In the genomic region with DNA sequence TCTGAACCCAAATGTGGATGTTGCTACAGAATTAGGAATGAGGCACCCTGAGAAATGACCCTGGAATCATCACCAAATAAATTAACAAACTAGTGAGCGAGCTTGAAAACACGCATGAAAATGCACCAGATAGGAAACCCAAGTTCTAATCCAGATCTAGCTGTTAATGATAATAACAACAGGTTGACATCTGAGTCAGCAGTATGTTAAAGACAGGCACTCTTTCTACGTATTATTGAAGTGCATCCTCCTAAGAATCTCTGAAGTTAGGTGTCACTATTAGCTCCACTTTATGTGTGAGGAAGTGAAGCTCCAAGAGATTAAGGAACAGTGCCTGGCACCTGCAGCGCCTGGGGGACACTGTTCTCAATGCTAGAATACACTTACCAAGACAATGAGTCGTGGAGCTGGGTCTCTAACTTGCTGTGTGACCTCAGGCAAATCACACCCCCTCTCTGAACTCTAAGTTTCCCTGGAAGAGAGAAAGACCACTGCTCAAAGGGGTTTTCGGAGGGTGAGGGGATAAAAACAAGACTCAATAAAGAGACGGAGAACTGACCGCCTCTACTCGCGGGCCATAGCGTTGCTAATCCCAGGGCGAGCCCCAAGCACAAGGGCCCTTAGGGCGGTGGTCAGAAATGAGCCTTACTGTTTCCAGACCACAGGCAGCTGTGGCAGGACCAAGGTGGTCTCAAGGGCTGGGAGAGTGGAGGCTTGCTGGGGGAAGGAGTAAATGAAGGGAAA, we compare ENCODE assay signal across 28 cellular contexts. TPM values are rescaled to one million over a fixed set of nuclear protein-coding genes. Genes with fewer than 3 reads are reported as not detected.
DNase-seq lines count a peak whose midpoint lies in the region; ATAC-seq and TF ChIP-seq lines count a peak whose summit lies in the region.
"Had no signal": no experiment of that assay in that cellular context is flagged by ENCODE, and none has a peak within 500 bp of the region (broad histone marks: within the 10 kb centered on the region; RNA-seq: fewer than 3 reads in every experiment).

No MANE protein-coding gene starts in this region.

- peak overlapping the region in 9 of 11 experiments; percentile 20 to 75 (median 59); a peak in 13 of 22 replicates for H3K9ac ChIP-seq in BLaER1 treated with 17β-estradiol and CSF1 and Interleukin-3, amounts not matched to agents 10 nM and 100 nM
- H3K9ac ChIP-seq in MM.1S (ENCODE audit: low read length) (no peak overlapping the region), GM23248 (no peak overlapping the region)

- H3K27me3 Mint-ChIP-seq in glutamatergic neuron (ENCODE audit: unreplicated experiment): peaks cover 8% of the 10 kb centered on the region
- peaks cover 13% of the 10 kb centered on the region for H3K27me3 Mint-ChIP-seq in nephron progenitor cell (ENCODE audit: low read depth, poor library complexity)

- DNase-seq in MM.1S: no peak
- no peak for DNase-seq in glutamatergic neuron
- DNase-seq in nephron progenitor cell: no peak
- no peak for DNase-seq in GM23248
- no peak for DNase-seq in Peyer's patch
- DNase-seq: activated CD4-positive, alpha-beta T cell treated with anti-CD3 and anti-CD28 coated beads, Interleukin-2, amount 10 ng/mL, durations not matched to agents 24 days and 14 days; caudate nucleus; CD4-positive, alpha-beta T cell; foreskin keratinocyte; GF-D8; hippocampal formation; KBM-7; NCI-H1048; NCI-H187 treated with DMSO at 0.1 percent for 48 hours; SJCRH30; stimulated activated CD8-positive, alpha-beta memory T cell treated with anti-CD3 and anti-CD28 coated beads, Interleukin-4, amount 100 ng/mL, for 48 hours; T-cell had no signal

- no peak for TF ChIP-seq POLR2A in Peyer's patch (IDR thresholded peaks at IDR 0.05)

- H3K4me3 Mint-ChIP-seq in glutamatergic neuron (ENCODE audit: unreplicated experiment) (peak overlapping the region; percentile 36), nephron progenitor cell (peak overlapping the region; percentile 25)
- H3K4me3 Mint-ChIP-seq: activated CD4-positive, alpha-beta T cell treated with anti-CD3 and anti-CD28 coated beads, Interleukin-2, amount 10 ng/mL, durations not matched to agents 24 days and 14 days; activated naive CD4-positive, alpha-beta T cell treated with anti-CD3 and anti-CD28 coated beads, Interleukin-2, amount 50 U/mL, for 24 hours; activated T-helper 1 cell treated with anti-CD3 and anti-CD28 coated beads, Interleukin-12 subunit alpha, Interleukin-12 subunit beta, Interleukin-2, Interleukin-4 antibody, amounts not matched to agents 30 ng/mL and 10 ng/mL and 1 ng/mL, durations not matched to agents 14 hours and 24 hours and 36 hours; CD4-positive, alpha-beta T cell; T-cell had no signal

- no peak overlapping the region for H2AFZ ChIP-seq in MM.1S (ENCODE audit: low read length)
- no peak overlapping the region for H2AFZ ChIP-seq in GM23248

- no peaks in the 10 kb centered on the region for H4K20me1 ChIP-seq in BLaER1 treated with 17β-estradiol and CSF1 and Interleukin-3, amounts not matched to agents 10 nM and 100 nM
- H4K20me1 ChIP-seq in MM.1S (ENCODE audit: insufficient read depth, low read length) (no peaks in the 10 kb centered on the region), GM23248 (ENCODE audit: insufficient read depth) (no peaks in the 10 kb centered on the region)

- WGBS in GM23248 (ENCODE audit: low coverage in 1 of 2, low lambda C conversion rate in 2 of 2, missing lambda C conversion rate in 2 of 2), 2 experiments: 63 to 67% methylated on average over 13 of the region's 13 CpGs

- in situ Hi-C loops in GM23248 (cut with MboI): no loop called here

- TF ChIP-seq CTCF in MM.1S (IDR thresholded peaks at IDR 0.05; ENCODE audit: low read length) (no peak), glutamatergic neuron (IDR thresholded peaks at IDR 0.05; ENCODE audit: partially characterized antibody, unreplicated experiment) (no peak), nephron progenitor cell (IDR thresholded peaks at IDR 0.05) (no peak), Peyer's patch (IDR thresholded peaks at IDR 0.05) (no peak)

- H3F3A ChIP-seq in MM.1S (ENCODE audit: insufficient read depth, low read length): no peaks in the 10 kb centered on the region
- no peaks in the 10 kb centered on the region for H3F3A ChIP-seq in GM23248 (ENCODE audit: insufficient read depth)

- no peak for ATAC-seq in HG03354 (IDR thresholded peaks at IDR 0.05; ENCODE audit: poor library complexity, severe bottlenecking, unreplicated experiment)
- ATAC-seq in GM21367 (IDR thresholded peaks at IDR 0.05; ENCODE audit: unreplicated experiment): no peak
- ATAC-seq: T-cell had no signal

- H3K9me2 ChIP-seq in MM.1S (replicated peaks; ENCODE audit: insufficient read depth, low read length): no peaks in the 10 kb centered on the region
- no peaks in the 10 kb centered on the region for H3K9me2 ChIP-seq in GM23248 (ENCODE audit: insufficient read depth)

- peak overlapping the region; percentile 84 to 99 (median 89) for H3K4me2 ChIP-seq in BLaER1 treated with 17β-estradiol and CSF1 and Interleukin-3, amounts not matched to agents 10 nM and 100 nM
- H3K4me2 ChIP-seq in MM.1S (ENCODE audit: low read depth, low read length) (peak overlapping the region; percentile 61; the same call in 1 of the 2 replicates), GM23248 (ENCODE audit: unreplicated experiment) (no peak overlapping the region)

- H3K4me1 Mint-ChIP-seq in glutamatergic neuron (ENCODE audit: low read depth, unreplicated experiment): peaks cover 15% of the 10 kb centered on the region
- peaks cover 71% of the 10 kb centered on the region for H3K4me1 Mint-ChIP-seq in nephron progenitor cell
- H3K4me1 Mint-ChIP-seq: activated CD4-positive, alpha-beta T cell treated with anti-CD3 and anti-CD28 coated beads, Interleukin-2, amount 10 ng/mL, durations not matched to agents 24 days and 14 days; activated naive CD4-positive, alpha-beta T cell treated with anti-CD3 and anti-CD28 coated beads, Interleukin-2, amount 50 U/mL, for 24 hours had no signal

- H3K36me3 ChIP-seq in BLaER1 treated with 17β-estradiol and CSF1 and Interleukin-3, amounts not matched to agents 10 nM and 100 nM: no peaks in the 10 kb centered on the region
- H3K36me3 ChIP-seq in MM.1S (replicated peaks; ENCODE audit: insufficient read depth, low read length): no peaks in the 10 kb centered on the region
- no peaks in the 10 kb centered on the region for H3K36me3 ChIP-seq in GM23248 (ENCODE audit: low read depth)
- H3K36me3 ChIP-seq in Peyer's patch: no peaks in the 10 kb centered on the region
- H3K36me3 ChIP-seq: HAP-1, pancreas, SJCRH30 had no signal

- peaks cover 34 to 59% (median 44%) of the 10 kb centered on the region in 10 experiments for H3K4me1 ChIP-seq in BLaER1 treated with 17β-estradiol and CSF1 and Interleukin-3, amounts not matched to agents 10 nM and 100 nM
- peaks cover 6% of the 10 kb centered on the region for H3K4me1 ChIP-seq in MM.1S (ENCODE audit: low read length)
- H3K4me1 ChIP-seq in GM23248 (ENCODE audit: insufficient read depth): no peaks in the 10 kb centered on the region
- H3K4me1 ChIP-seq in Peyer's patch: peaks cover 0 to 16% (median 2%) of the 10 kb centered on the region in 4 donors
- H3K4me1 ChIP-seq: foreskin keratinocyte, HAP-1, SJCRH30 had no signal

- H3K9me3 ChIP-seq in BLaER1 treated with 17β-estradiol and CSF1 and Interleukin-3, amounts not matched to agents 10 nM and 100 nM (replicated peaks in 1 of 11): no peaks in the 10 kb centered on the region
- no peaks in the 10 kb centered on the region for H3K9me3 ChIP-seq in MM.1S (replicated peaks; ENCODE audit: insufficient read depth, low read length)
- H3K9me3 ChIP-seq in GM23248 (ENCODE audit: low read depth): no peaks in the 10 kb centered on the region
- H3K9me3 ChIP-seq in Peyer's patch: no peaks in the 10 kb centered on the region
- H3K9me3 ChIP-seq: HAP-1, pancreas, SJCRH30 had no signal

- H3K9me3 Mint-ChIP-seq in glutamatergic neuron (ENCODE audit: unreplicated experiment) (peaks cover 10% of the 10 kb centered on the region), nephron progenitor cell (no peaks in the 10 kb centered on the region)
- H3K9me3 Mint-ChIP-seq: activated CD4-positive, alpha-beta T cell treated with anti-CD3 and anti-CD28 coated beads, Interleukin-2, amount 10 ng/mL, durations not matched to agents 24 days and 14 days; activated naive CD4-positive, alpha-beta T cell treated with anti-CD3 and anti-CD28 coated beads, Interleukin-2, amount 50 U/mL, for 24 hours; activated T-helper 1 cell treated with anti-CD3 and anti-CD28 coated beads, Interleukin-12 subunit alpha, Interleukin-12 subunit beta, Interleukin-2, Interleukin-4 antibody, amounts not matched to agents 30 ng/mL and 10 ng/mL and 1 ng/mL, durations not matched to agents 14 hours and 24 hours and 36 hours; CD4-positive, alpha-beta T cell; T-cell had no signal

- H3K27ac Mint-ChIP-seq in glutamatergic neuron (ENCODE audit: unreplicated experiment) (no peak overlapping the region), nephron progenitor cell (peak overlapping the region; percentile 54)
- H3K27ac Mint-ChIP-seq: activated CD4-positive, alpha-beta T cell treated with anti-CD3 and anti-CD28 coated beads, Interleukin-2, amount 10 ng/mL, durations not matched to agents 24 days and 14 days; activated naive CD4-positive, alpha-beta T cell treated with anti-CD3 and anti-CD28 coated beads, Interleukin-2, amount 50 U/mL, for 24 hours; activated T-helper 1 cell treated with anti-CD3 and anti-CD28 coated beads, Interleukin-12 subunit alpha, Interleukin-12 subunit beta, Interleukin-2, Interleukin-4 antibody, amounts not matched to agents 30 ng/mL and 10 ng/mL and 1 ng/mL, durations not matched to agents 14 hours and 24 hours and 36 hours; CD4-positive, alpha-beta T cell; T-cell had no signal

- H3K27ac ChIP-seq in BLaER1 treated with 17β-estradiol and CSF1 and Interleukin-3, amounts not matched to agents 10 nM and 100 nM: peak overlapping the region; percentile 40 to 83 (median 60); a peak in 19 of 22 replicates
- no peak overlapping the region for H3K27ac ChIP-seq in MM.1S (ENCODE audit: low read length)
- H3K27ac ChIP-seq in GM23248: no peak overlapping the region
- no peak overlapping the region for H3K27ac ChIP-seq in Peyer's patch
- H3K27ac ChIP-seq: foreskin keratinocyte, SJCRH30 had no signal

- H3K27me3 ChIP-seq in BLaER1 treated with 17β-estradiol and CSF1 and Interleukin-3, amounts not matched to agents 10 nM and 100 nM: peaks cover 0 to 11% (median 0%) of the 10 kb centered on the region in 11 experiments; a peak in 3 of 22 replicates
- H3K27me3 ChIP-seq in MM.1S (replicated peaks; ENCODE audit: insufficient read depth, low read length) (peaks cover 31% of the 10 kb centered on the region; the same call in 1 of the 2 replicates), GM23248 (replicated peaks; ENCODE audit: insufficient read depth) (peaks cover 51% of the 10 kb centered on the region), Peyer's patch (no peaks in the 10 kb centered on the region)
- H3K27me3 ChIP-seq: pancreas had no signal

- H3K4me3 ChIP-seq in BLaER1 treated with 17β-estradiol and CSF1 and Interleukin-3, amounts not matched to agents 10 nM and 100 nM: peak overlapping the region in 2 of 10 experiments; percentile 39 to 51; a peak in 3 of 20 replicates
- H3K4me3 ChIP-seq in MM.1S (ENCODE audit: low read length) (no peak overlapping the region), GM23248 (no peak overlapping the region), Peyer's patch (no peak overlapping the region)
- H3K4me3 ChIP-seq: HAP-1, pancreas, SJCRH30 had no signal

- H3K36me3 Mint-ChIP-seq in glutamatergic neuron (ENCODE audit: unreplicated experiment): peaks cover 5% of the 10 kb centered on the region
- no peaks in the 10 kb centered on the region for H3K36me3 Mint-ChIP-seq in nephron progenitor cell (ENCODE audit: low read depth)
- H3K36me3 Mint-ChIP-seq: activated naive CD4-positive, alpha-beta T cell treated with anti-CD3 and anti-CD28 coated beads, Interleukin-2, amount 50 U/mL, for 24 hours; T-cell had no signal

- H3K79me2 ChIP-seq in MM.1S (ENCODE audit: low read length) (no peaks in the 10 kb centered on the region), GM23248 (ENCODE audit: insufficient read depth) (no peaks in the 10 kb centered on the region)

RNA-seq across cellular contexts. Expression of a gene that starts 2.1 kb away (rescaled TPM):
- 0.64 TPM for total RNA-seq in glutamatergic neuron (ENCODE audit: unreplicated experiment)
- total RNA-seq in GM23248 (2014; rRNA removed; shearing (Covaris generic)): not detected in 2 replicates
- not detected in 2 replicates for polyA plus RNA-seq in GM23248 (2016; fragmentation: Nextera tagmentation; extraction: Ambion mirVana)
- 1 to 10 TPM in 2 of 4 donors, not detected in 2; 1.7 to 7.9 TPM for total RNA-seq in Peyer's patch
- total RNA-seq: activated CD4-positive, alpha-beta T cell treated with anti-CD3 and anti-CD28 coated beads, Interleukin-2, amount 10 ng/mL, durations not matched to agents 24 days and 14 days; activated T-helper 1 cell treated with anti-CD3 and anti-CD28 coated beads, Interleukin-12 subunit alpha, Interleukin-12 subunit beta, Interleukin-2, Interleukin-4 antibody, amounts not matched to agents 30 ng/mL and 10 ng/mL and 1 ng/mL, durations not matched to agents 14 hours and 24 hours and 36 hours; CD4-positive, alpha-beta T cell; epithelial cell of proximal tubule; foreskin keratinocyte; lung microvascular endothelial cell; SJCRH30 had no signal
- polyA plus RNA-seq: foreskin keratinocyte had no signal

RNA-seq across cellular contexts. Expression of a gene that starts 50.8 kb away (rescaled TPM):
- total RNA-seq in glutamatergic neuron (ENCODE audit: unreplicated experiment) (0.91 TPM), Peyer's patch (1 to 10 TPM in 2 of 4 donors, under 1 TPM in 1, not detected in 1; 0.80 to 4.9 (median 1.7) TPM)
- total RNA-seq in GM23248 (2014; rRNA removed; shearing (Covaris generic)): not detected in 2 replicates
- polyA plus RNA-seq in GM23248 (2016; fragmentation: Nextera tagmentation; extraction: Ambion mirVana): not detected in 2 replicates
- total RNA-seq: activated CD4-positive, alpha-beta T cell treated with anti-CD3 and anti-CD28 coated beads, Interleukin-2, amount 10 ng/mL, durations not matched to agents 24 days and 14 days; epithelial cell of proximal tubule; foreskin keratinocyte; lung microvascular endothelial cell had no signal
- polyA plus RNA-seq: AG04450, aorta, foreskin keratinocyte had no signal

Comparison
In these comparisons a context has a peak if more than half of its experiments do, and no peak if none do; other contexts are left out.
1. H3K27ac ChIP-seq: peak in BLaER1 treated with 17β-estradiol and CSF1 and Interleukin-3, amounts not matched to agents 10 nM and 100 nM (11 of 11); none in MM.1S (single experiment), GM23248 (single experiment) and Peyer's patch (0 of 4).
2. H3K9ac ChIP-seq: peak in BLaER1 treated with 17β-estradiol and CSF1 and Interleukin-3, amounts not matched to agents 10 nM and 100 nM (9 of 11); none in MM.1S (single experiment) and GM23248 (single experiment).